23 cellular contexts compared by ENCODE assay signal in genomic region chr14:65866422-65866821, GRCh38.
"Had no signal": no experiment of that assay in that cellular context is flagged by ENCODE, and none has a peak within 500 bp of the region (broad histone marks: within the 10 kb centered on the region; RNA-seq: fewer than 3 reads in every experiment).

No MANE protein-coding gene starts in this region.

- H3K9me3 ChIP-seq: adrenal gland, ascending aorta, lower lobe of right lung, mucosa of descending colon, thoracic aorta, upper lobe of left lung had no signal

- H3K4me1 ChIP-seq: adrenal gland, ascending aorta, foreskin keratinocyte, lower lobe of right lung, parathyroid adenoma, upper lobe of left lung had no signal

- DNase-seq: activated CD4-positive, alpha-beta T cell treated with anti-CD3 and anti-CD28 coated beads, Interleukin-2, amount 10 ng/mL, durations not matched to agents 7 days and 5 days; activated CD8-positive, alpha-beta T cell treated with anti-CD3 and anti-CD28 coated beads, Interleukin-2, amount 10 ng/mL, durations not matched to agents 7 days and 5 days; activated gamma-delta T cell; adrenal gland; brain microvascular endothelial cell; central memory CD4-positive, alpha-beta T cell; dermis blood vessel endothelial cell; effector CD8-positive, alpha-beta T cell; foreskin keratinocyte; kidney; lower lobe of right lung; mesendoderm; nephron progenitor cell; stimulated activated CD4-positive, alpha-beta T cell treated with anti-CD3 and anti-CD28 coated beads, Interleukin-4, amount 100 ng/mL, for 24 hours; stimulated activated naive CD4-positive, alpha-beta T cell treated with Interleukin-2 at 50 U/mL for 16 hours; upper lobe of left lung had no signal

- FAIRE-seq: kidney had no signal

- H3K4me3 ChIP-seq: adrenal gland, ascending aorta, lower lobe of right lung, mucosa of descending colon, thoracic aorta, upper lobe of left lung had no signal

- ATAC-seq: activated CD4-positive, CD25-positive, alpha-beta regulatory T cell treated with anti-CD3 and anti-CD28 coated beads, Interleukin-2, amount 50 U/mL, for 24 hours; activated CD8-positive, alpha-beta T cell treated with anti-CD3 and anti-CD28 coated beads, Interleukin-2, amount 10 ng/mL, durations not matched to agents 7 days and 5 days; foreskin keratinocyte; lower lobe of right lung; mucosa of descending colon; right cardiac atrium had no signal

- H3K79me2 ChIP-seq: parathyroid adenoma had no signal

- H3K27ac ChIP-seq: adrenal gland, ascending aorta, brain microvascular endothelial cell, foreskin keratinocyte, lower lobe of right lung, parathyroid adenoma, thoracic aorta, upper lobe of left lung, VCaP had no signal

- H3K9ac ChIP-seq: parathyroid adenoma had no signal

- H2AFZ ChIP-seq: parathyroid adenoma had no signal

- H3K27me3 ChIP-seq: adrenal gland, ascending aorta, brain microvascular endothelial cell, upper lobe of left lung had no signal

- H3K36me3 ChIP-seq: adrenal gland, ascending aorta, brain microvascular endothelial cell, lower lobe of right lung, thoracic aorta, upper lobe of left lung had no signal
